In the genomic region with DNA sequence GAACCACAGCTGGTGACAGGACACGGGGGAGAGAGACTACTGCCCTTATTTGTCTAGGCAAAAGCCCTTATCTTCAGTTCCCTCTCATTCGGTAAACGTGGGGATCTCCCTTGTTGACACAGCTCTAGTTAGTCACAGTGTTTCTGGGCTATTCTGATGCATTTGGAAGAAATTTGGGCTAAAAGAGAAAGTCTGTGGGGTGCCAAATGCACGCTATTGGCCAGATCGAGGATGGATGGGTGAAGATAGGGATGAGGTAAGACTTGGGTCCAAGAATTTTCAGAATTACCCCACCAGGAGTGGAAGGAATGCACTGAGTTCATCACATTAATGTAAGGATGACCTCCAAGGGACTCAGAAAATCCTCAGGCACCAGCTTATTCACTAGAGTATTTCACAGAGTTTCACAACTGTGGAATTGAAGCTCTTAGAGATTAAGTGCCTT, we compare ENCODE assay signal across 11 cellular contexts. TPM values are rescaled to one million over a fixed set of nuclear protein-coding genes. Genes with fewer than 3 reads are reported as not detected.
DNase-seq lines count a peak whose midpoint lies in the region; ATAC-seq and TF ChIP-seq lines count a peak whose summit lies in the region.
"Had no signal": no experiment of that assay in that cellular context is flagged by ENCODE, and none has a peak within 500 bp of the region (broad histone marks: within the 10 kb centered on the region; RNA-seq: fewer than 3 reads in every experiment).

No MANE protein-coding gene starts in this region.

- TF ChIP-seq RAD21 in SK-N-SH (IDR thresholded peaks at IDR 0.05; ENCODE audit: low read length) = no peak

- CTCF ChIA-PET in SK-N-SH (lab: Yijun Ruan, JAX) = interaction anchor here (0.8 to 1.0 kb wide), 3 partner anchors 9 to 195 kb away, joined by 3 to 4 read pairs (median 3); no protein-coding TSS in a partner anchor

- no peaks in the 10 kb centered on the region for H3K27me3 ChIP-seq in SK-N-SH (ENCODE audit: insufficient read depth)
- no peaks in the 10 kb centered on the region for H3K27me3 ChIP-seq in vagina
- H3K27me3 ChIP-seq: body of pancreas, right atrium auricular region had no signal

- ATAC-seq in SK-N-SH treated with all-trans-retinoic acid at 6 μM for 48 hours (no peak; the same call in 2 of the 3 replicates), HG03469 (IDR thresholded peaks at IDR 0.05; ENCODE audit: unreplicated experiment) (peak; percentile 48)
- ATAC-seq: body of pancreas had no signal

- H3K4me3 ChIP-seq in SK-N-SH (ENCODE audit: low read depth in 2 of 2, low read length in 1 of 2) = 0 out of 4 replicates have a peak overlapping the region, but pooled peaks of 1 of the 2 experiments have one; percentile 5
- no peak overlapping the region for H3K4me3 ChIP-seq in fibroblast of the aortic adventitia (ENCODE audit: low read depth, low read length)
- H3K4me3 ChIP-seq in vagina = no peak overlapping the region
- H3K4me3 ChIP-seq: body of pancreas, right atrium auricular region had no signal

- H3K9me2 ChIP-seq in SK-N-SH = no peaks in the 10 kb centered on the region

- H3K79me2 ChIP-seq in SK-N-SH (ENCODE audit: insufficient read depth) = no peaks in the 10 kb centered on the region

- H3K4me1 ChIP-seq in SK-N-SH (ENCODE audit: control insufficient read depth in 1 of 2, insufficient read depth in 2 of 2, low read depth in 1 of 2, low read length in 1 of 2) (peaks cover 38 to 39% of the 10 kb centered on the region in 2 experiments; a peak in 3 of 4 replicates), vagina (peaks cover 22% of the 10 kb centered on the region)
- H3K4me1 ChIP-seq: body of pancreas had no signal

- 0 out of 4 replicates have a peak, but pooled peaks of 1 of the 2 experiments have one; percentile 32 for TF ChIP-seq EP300 in SK-N-SH (IDR thresholded peaks at IDR 0.05; ENCODE audit: borderline replicate concordance in 1 of 2, low read depth in 1 of 2, low read length in 1 of 2)

- H3K4me2 ChIP-seq in SK-N-SH = peak overlapping the region; percentile 52

- peaks cover 14% of the 10 kb centered on the region for H3F3A ChIP-seq in SK-N-SH (replicated peaks; ENCODE audit: insufficient read depth)

- H3K27ac ChIP-seq in SK-N-SH (ENCODE audit: low read depth in 2 of 2, low read length in 1 of 2) = peak overlapping the region in 1 of 2 experiments; percentile 81; a peak in 2 of 4 replicates
- H3K27ac ChIP-seq in vagina = peak overlapping the region; percentile 6
- H3K27ac ChIP-seq: body of pancreas, right atrium auricular region had no signal

- H2AFZ ChIP-seq in SK-N-SH (ENCODE audit: low read depth) = no peak overlapping the region

- H3K9me3 ChIP-seq in SK-N-SH (no peaks in the 10 kb centered on the region), vagina (no peaks in the 10 kb centered on the region)
- H3K9me3 ChIP-seq: body of pancreas, right atrium auricular region had no signal

- DNase-seq in SK-N-SH (no peak), fibroblast of the aortic adventitia (ENCODE audit: low read depth) (peak; percentile 98), vagina (ENCODE audit: extremely low spot score in 2 of 2) (no peak), NCI-H146 treated with DMSO at 0.1 percent for 48 hours (lab: John Stamatoyannopoulos, UW; ENCODE audit: unreplicated experiment) (no peak), NOMO-1 treated with DMSO at 0.1 percent for 48 hours (lab: John Stamatoyannopoulos, UW; ENCODE audit: unreplicated experiment) (no peak), NCI-H82 (lab: John Stamatoyannopoulos, UW) (no peak)
- DNase-seq: body of pancreas, NCI-H524 had no signal

- no peak for TF ChIP-seq POLR2A in vagina (IDR thresholded peaks at IDR 0.05)

- H4K20me1 ChIP-seq in SK-N-SH (ENCODE audit: insufficient read depth) = no peaks in the 10 kb centered on the region

- H3K9ac ChIP-seq in SK-N-SH = peak overlapping the region; percentile 32

- intact Hi-C loops in vagina (cut with DNase I) = no loop called here

- peaks cover 8 to 37% of the 10 kb centered on the region in 2 experiments for H3K36me3 ChIP-seq in SK-N-SH (replicated peaks in 1 of 2; ENCODE audit: control insufficient read depth in 1 of 2, insufficient read depth in 2 of 2, low read length in 1 of 2)
- peaks cover 5 to 19% of the 10 kb centered on the region in 2 donors for H3K36me3 ChIP-seq in vagina
- H3K36me3 ChIP-seq: right atrium auricular region had no signal

- 35% methylated on average over 5 of the region's 5 CpGs for WGBS in SK-N-SH (ENCODE audit: low lambda C conversion rate)

- POLR2A ChIA-PET in SK-N-SH (lab: Yijun Ruan, JAX) = interaction anchor here (1.1 kb wide), 1 partner anchor 47 kb away, joined by 3 read pairs; no protein-coding TSS in a partner anchor

- TF ChIP-seq CTCF in SK-N-SH (IDR thresholded peaks at IDR 0.05) = no peak
- TF ChIP-seq CTCF in fibroblast of the aortic adventitia (IDR thresholded peaks at IDR 0.05; ENCODE audit: insufficient read depth, low read length) = no peak
- TF ChIP-seq CTCF in vagina (IDR thresholded peaks at IDR 0.05) = no peak

TF ChIP-seq in SK-N-SH, 30 proteins besides CTCF, POLR2A, EP300 and RAD21 (continues in another document):
- TF ChIP-seq TEAD4 (IDR thresholded peaks at IDR 0.05; ENCODE audit: borderline replicate concordance, insufficient read depth) = peak; percentile 78; the same call in 1 of the 2 replicates
- peak; percentile 53; the same call in 1 of the 2 replicates for TF ChIP-seq NFIC (IDR thresholded peaks at IDR 0.05; ENCODE audit: borderline replicate concordance)
- TF ChIP-seq, protein P1, sequence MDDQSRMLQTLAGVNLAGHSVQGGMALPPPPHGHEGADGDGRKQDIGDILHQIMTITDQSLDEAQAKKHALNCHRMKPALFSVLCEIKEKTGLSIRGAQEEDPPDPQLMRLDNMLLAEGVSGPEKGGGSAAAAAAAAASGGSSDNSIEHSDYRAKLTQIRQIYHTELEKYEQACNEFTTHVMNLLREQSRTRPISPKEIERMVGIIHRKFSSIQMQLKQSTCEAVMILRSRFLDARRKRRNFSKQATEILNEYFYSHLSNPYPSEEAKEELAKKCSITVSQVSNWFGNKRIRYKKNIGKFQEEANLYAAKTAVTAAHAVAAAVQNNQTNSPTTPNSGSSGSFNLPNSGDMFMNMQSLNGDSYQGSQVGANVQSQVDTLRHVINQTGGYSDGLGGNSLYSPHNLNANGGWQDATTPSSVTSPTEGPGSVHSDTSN (IDR thresholded peaks at IDR 0.05) = peak; percentile 59; the same call in 1 of the 2 replicates
- TF ChIP-seq TCF12 (IDR thresholded peaks at IDR 0.05) = peak; percentile 67
- TF ChIP-seq RXRA (IDR thresholded peaks at IDR 0.05; ENCODE audit: borderline replicate concordance, low read depth) = peak; percentile 60; the same call in 1 of the 2 replicates
- TF ChIP-seq, protein P2, sequence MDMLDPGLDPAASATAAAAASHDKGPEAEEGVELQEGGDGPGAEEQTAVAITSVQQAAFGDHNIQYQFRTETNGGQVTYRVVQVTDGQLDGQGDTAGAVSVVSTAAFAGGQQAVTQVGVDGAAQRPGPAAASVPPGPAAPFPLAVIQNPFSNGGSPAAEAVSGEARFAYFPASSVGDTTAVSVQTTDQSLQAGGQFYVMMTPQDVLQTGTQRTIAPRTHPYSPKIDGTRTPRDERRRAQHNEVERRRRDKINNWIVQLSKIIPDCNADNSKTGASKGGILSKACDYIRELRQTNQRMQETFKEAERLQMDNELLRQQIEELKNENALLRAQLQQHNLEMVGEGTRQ (IDR thresholded peaks at IDR 0.05; ENCODE audit: borderline replicate concordance, low read depth, low read length) = no peak
- TF ChIP-seq POLR2AphosphoS5 (IDR thresholded peaks at IDR 0.05; ENCODE audit: low read depth, low read length) = peak; percentile 13; the same call in 1 of the 2 replicates
- peak; percentile 56 for TF ChIP-seq FOSL2 (IDR thresholded peaks at IDR 0.05; ENCODE audit: borderline replicate concordance, low read depth)
- TF ChIP-seq EZH2phosphoT487 (IDR thresholded peaks at IDR 0.05; ENCODE audit: borderline replicate concordance, low read depth) = no peak
- peak; percentile 48 for TF ChIP-seq JUND (IDR thresholded peaks at IDR 0.05)

TF ChIP-seq in SK-N-SH treated with all-trans-retinoic acid at 6 μM for 48 hours, 23 proteins besides CTCF, POLR2A, EP300 and RAD21 (continues in another document):
- no peak for TF ChIP-seq ZFP30 (CRISPR knock-in tag; IDR thresholded peaks at IDR 0.05)
- TF ChIP-seq, protein P3, sequence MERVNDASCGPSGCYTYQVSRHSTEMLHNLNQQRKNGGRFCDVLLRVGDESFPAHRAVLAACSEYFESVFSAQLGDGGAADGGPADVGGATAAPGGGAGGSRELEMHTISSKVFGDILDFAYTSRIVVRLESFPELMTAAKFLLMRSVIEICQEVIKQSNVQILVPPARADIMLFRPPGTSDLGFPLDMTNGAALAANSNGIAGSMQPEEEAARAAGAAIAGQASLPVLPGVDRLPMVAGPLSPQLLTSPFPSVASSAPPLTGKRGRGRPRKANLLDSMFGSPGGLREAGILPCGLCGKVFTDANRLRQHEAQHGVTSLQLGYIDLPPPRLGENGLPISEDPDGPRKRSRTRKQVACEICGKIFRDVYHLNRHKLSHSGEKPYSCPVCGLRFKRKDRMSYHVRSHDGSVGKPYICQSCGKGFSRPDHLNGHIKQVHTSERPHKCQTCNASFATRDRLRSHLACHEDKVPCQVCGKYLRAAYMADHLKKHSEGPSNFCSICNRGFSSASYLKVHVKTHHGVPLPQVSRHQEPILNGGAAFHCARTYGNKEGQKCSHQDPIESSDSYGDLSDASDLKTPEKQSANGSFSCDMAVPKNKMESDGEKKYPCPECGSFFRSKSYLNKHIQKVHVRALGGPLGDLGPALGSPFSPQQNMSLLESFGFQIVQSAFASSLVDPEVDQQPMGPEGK (CRISPR knock-in tag; IDR thresholded peaks at IDR 0.05; ENCODE audit: borderline replicate concordance) = no peak
- TF ChIP-seq POU6F1 (CRISPR knock-in tag; IDR thresholded peaks at IDR 0.05; ENCODE audit: borderline replicate concordance, low read depth) = no peak
- TF ChIP-seq CSDC2 (CRISPR knock-in tag; IDR thresholded peaks at IDR 0.05) = no peak
- no peak for TF ChIP-seq GLIS3 (CRISPR knock-in tag; IDR thresholded peaks at IDR 0.05)
- TF ChIP-seq RARB (CRISPR knock-in tag; IDR thresholded peaks at IDR 0.05) = no peak

RNA-seq across cellular contexts. Expression of gene NRP2, which starts 49.2 kb away (rescaled TPM):
- 66.9 and 68.8 TPM in 2 replicates for polyA plus RNA-seq in SK-N-SH (2012; rRNA removed)
- 47.4 and 57.6 TPM in 2 replicates for polyA plus RNA-seq in SK-N-SH (2012; cell fraction: cytosol; rRNA removed)
- polyA plus RNA-seq in SK-N-SH (2012; cell fraction: nucleus; rRNA removed) = 48.8 and 59.3 TPM in 2 replicates
- total RNA-seq in fibroblast of the aortic adventitia (ENCODE audit: low replicate concordance) (11.2 and 12.6 TPM in 2 replicates), vagina (65.6 TPM)
